Comparison of ENCODE assay signal across 1 cellular context in genomic region chr2:191020221-191020741, GRCh38.
TF ChIP-seq lines count a peak whose summit lies in the region.

No MANE protein-coding gene starts in this region.

TF ChIP-seq in K562, 482 proteins besides CTCF, POLR2A, EP300 and RAD21 (continued from another document and continues in another):
- no peak for TF ChIP-seq PREB (CRISPR knock-in tag; IDR thresholded peaks at IDR 0.05)
- TF ChIP-seq ZNF695 (CRISPR knock-in tag; IDR thresholded peaks at IDR 0.05) = no peak
- no peak for TF ChIP-seq TSC22D4 (tag; IDR thresholded peaks at IDR 0.05)
- TF ChIP-seq MECOM (CRISPR knock-in tag; IDR thresholded peaks at IDR 0.05) = no peak
- peak; percentile 35; the same call in 1 of the 2 replicates for TF ChIP-seq CHD2 (IDR thresholded peaks at IDR 0.05; ENCODE audit: low read depth, low read length)
- peak; percentile 36; the same call in 1 of the 2 replicates for TF ChIP-seq ZNF766 (CRISPR knock-in tag; conservative IDR thresholded peaks at IDR 0.05)
- no peak for TF ChIP-seq NUFIP1 (IDR thresholded peaks at IDR 0.05; ENCODE audit: partially characterized antibody)
- 0 out of 2 replicates have a peak, but pooled peaks have one; percentile 61 for TF ChIP-seq FOXJ2 (tag; IDR thresholded peaks at IDR 0.05)
- no peak for TF ChIP-seq ZNF23 (CRISPR knock-in tag; IDR thresholded peaks at IDR 0.05)
- peak; percentile 98 for TF ChIP-seq RBFOX2 (IDR thresholded peaks at IDR 0.05; ENCODE audit: low read depth, low read length)
- TF ChIP-seq WHSC1 (IDR thresholded peaks at IDR 0.05; ENCODE audit: low read length) = no peak
- TF ChIP-seq HDGF (IDR thresholded peaks at IDR 0.05) = no peak
- TF ChIP-seq ZNF134 (CRISPR knock-in tag; conservative IDR thresholded peaks at IDR 0.05) = no peak
- peak; percentile 96 for TF ChIP-seq BHLHE40 (IDR thresholded peaks at IDR 0.05; ENCODE audit: low read length)
- no peak for TF ChIP-seq ZNF586 (CRISPR knock-in tag; conservative IDR thresholded peaks at IDR 0.05)
- TF ChIP-seq PCBP2 (IDR thresholded peaks at IDR 0.05; ENCODE audit: low read depth, low read length, poor library complexity, severe bottlenecking) = no peak
- peak; percentile 66 for TF ChIP-seq ZFX (CRISPR knock-in tag; IDR thresholded peaks at IDR 0.05)
- TF ChIP-seq ZSCAN29 (IDR thresholded peaks at IDR 0.05) = peak; percentile 56
- peak; percentile 93 for TF ChIP-seq NKRF (IDR thresholded peaks at IDR 0.05; ENCODE audit: borderline replicate concordance)
- TF ChIP-seq SOX6 (IDR thresholded peaks at IDR 0.05) = peak; percentile 89
- no peak for TF ChIP-seq ZBTB8A (IDR thresholded peaks at IDR 0.05; ENCODE audit: partially characterized antibody)
- no peak for TF ChIP-seq RFX5 (IDR thresholded peaks at IDR 0.05; ENCODE audit: low read depth, low read length)
- no peak for TF ChIP-seq HBP1 (CRISPR knock-in tag; IDR thresholded peaks at IDR 0.05)
- no peak for TF ChIP-seq MLLT1 (IDR thresholded peaks at IDR 0.05)
- TF ChIP-seq THRB (CRISPR knock-in tag; conservative IDR thresholded peaks at IDR 0.05) = no peak
- no peak for TF ChIP-seq SNIP1 (IDR thresholded peaks at IDR 0.05; ENCODE audit: low read depth)
- TF ChIP-seq PHF20 (IDR thresholded peaks at IDR 0.05; ENCODE audit: partially characterized antibody) = peak; percentile 27
- no peak for TF ChIP-seq RFX7 (CRISPR knock-in tag; IDR thresholded peaks at IDR 0.05)
- no peak for TF ChIP-seq GATA2 (CRISPR knock-in tag; IDR thresholded peaks at IDR 0.05)
- peak; percentile 41 for TF ChIP-seq FUS (optimal IDR thresholded peaks at IDR 0.05; ENCODE audit: low read depth, low read length)
- TF ChIP-seq CREBBP (IDR thresholded peaks at IDR 0.05; ENCODE audit: low read depth, low read length) = no peak
- TF ChIP-seq MTA1 (IDR thresholded peaks at IDR 0.05; ENCODE audit: borderline replicate concordance) = no peak
- TF ChIP-seq REST (CRISPR knock-in tag; IDR thresholded peaks at IDR 0.05; ENCODE audit: low read depth) = no peak; the same call in 1 of the 2 replicates
- TF ChIP-seq JUNB (CRISPR knock-in tag; conservative IDR thresholded peaks at IDR 0.05) = no peak
- TF ChIP-seq IRF9 (tag; IDR thresholded peaks at IDR 0.05) = no peak
- TF ChIP-seq C11orf30 (IDR thresholded peaks at IDR 0.05; ENCODE audit: low read depth) = no peak; the same call in 1 of the 2 replicates
- TF ChIP-seq ESRRA (IDR thresholded peaks at IDR 0.05; ENCODE audit: borderline replicate concordance, low read depth) = peak; percentile 51; the same call in 1 of the 2 replicates
- TF ChIP-seq ZNF644 (tag; IDR thresholded peaks at IDR 0.05; ENCODE audit: low read depth) = no peak
- peak; percentile 86; the same call in 1 of the 2 replicates for TF ChIP-seq MTA3 (IDR thresholded peaks at IDR 0.05; ENCODE audit: borderline replicate concordance)
- TF ChIP-seq ZFPM2 (CRISPR knock-in tag; IDR thresholded peaks at IDR 0.05) = no peak
- no peak for TF ChIP-seq POLR2AphosphoS2 (IDR thresholded peaks at IDR 0.05; ENCODE audit: low read length)
- TF ChIP-seq ZFP30 (CRISPR knock-in tag; IDR thresholded peaks at IDR 0.05; ENCODE audit: borderline replicate concordance) = no peak
- TF ChIP-seq CREM (IDR thresholded peaks at IDR 0.05; ENCODE audit: low read depth) = peak; percentile 72
- peak; percentile 94 for TF ChIP-seq RNF2 (IDR thresholded peaks at IDR 0.05)
- no peak for TF ChIP-seq MCM2 (IDR thresholded peaks at IDR 0.05; ENCODE audit: low read depth)
- TF ChIP-seq HMG20A (CRISPR knock-in tag; conservative IDR thresholded peaks at IDR 0.05) = no peak
- peak; percentile 79 for TF ChIP-seq MYNN (IDR thresholded peaks at IDR 0.05)
- no peak for TF ChIP-seq MYNN (CRISPR knock-in tag; IDR thresholded peaks at IDR 0.05)
- no peak for TF ChIP-seq BRCA1 (IDR thresholded peaks at IDR 0.05)
- TF ChIP-seq BRCA1 (CRISPR knock-in tag; IDR thresholded peaks at IDR 0.05) = no peak
- peak; percentile 88 for TF ChIP-seq RBM22 (IDR thresholded peaks at IDR 0.05; ENCODE audit: low read depth, low read length, poor library complexity, severe bottlenecking)
- TF ChIP-seq DPF2 (IDR thresholded peaks at IDR 0.05) = no peak
- no peak for TF ChIP-seq HMBOX1 (IDR thresholded peaks at IDR 0.05)
- no peak; a peak in 1 of 4 replicates for TF ChIP-seq FOXA3 (CRISPR knock-in tag; conservative IDR thresholded peaks at IDR 0.05 in 1 of 2, IDR thresholded peaks at IDR 0.05 in 1 of 2)
- no peak; the same call in 1 of the 2 replicates for TF ChIP-seq NFRKB (IDR thresholded peaks at IDR 0.05; ENCODE audit: low read depth)
- peak; percentile 57; the same call in 1 of the 2 replicates for TF ChIP-seq STAT5A (IDR thresholded peaks at IDR 0.05; ENCODE audit: borderline replicate concordance, low read length)
- TF ChIP-seq ZNF584 (CRISPR knock-in tag; IDR thresholded peaks at IDR 0.05; ENCODE audit: low read depth) = no peak
- TF ChIP-seq TSHZ1 (CRISPR knock-in tag; IDR thresholded peaks at IDR 0.05) = no peak
- TF ChIP-seq TGIF2 (CRISPR knock-in tag; IDR thresholded peaks at IDR 0.05) = peak; percentile 83; the same call in 1 of the 2 replicates
- TF ChIP-seq ZNF12 (CRISPR knock-in tag; IDR thresholded peaks at IDR 0.05) = peak; percentile 46; the same call in 1 of the 2 replicates
- 0 out of 2 replicates have a peak, but pooled peaks have one; percentile 11 for TF ChIP-seq DMBX1 (CRISPR knock-in tag; IDR thresholded peaks at IDR 0.05; ENCODE audit: borderline replicate concordance)
